In genomic region chr3:182617511-182617910, GRCh38 we compare ENCODE assay signal across 11 cellular contexts.
DNase-seq lines count a peak whose midpoint lies in the region; ATAC-seq, FAIRE-seq and TF ChIP-seq lines count a peak whose summit lies in the region.
"Had no signal": no experiment of that assay in that cellular context is flagged by ENCODE, and none has a peak within 500 bp of the region (broad histone marks: within the 10 kb centered on the region; RNA-seq: fewer than 3 reads in every experiment).

No MANE protein-coding gene starts in this region.

- peaks cover 34% of the 10 kb centered on the region for H3K4me1 ChIP-seq in MM.1S (ENCODE audit: low read length)
- peaks cover 18% of the 10 kb centered on the region for H3K4me1 ChIP-seq in OCI-LY3 (ENCODE audit: low read length)
- H3K4me1 ChIP-seq in neuronal stem cell (ENCODE audit: control insufficient read depth in 2 of 2, insufficient read depth in 1 of 2, low read depth in 1 of 2, low read length in 2 of 2) = peaks cover 11 to 21% of the 10 kb centered on the region in 2 donors

- H3K18ac ChIP-seq in neuronal stem cell (ENCODE audit: low read length) = no peak overlapping the region

- DNase-seq in MM.1S (no peak), bronchial epithelial cell (ENCODE audit: low read depth) (peak; percentile 76), neuronal stem cell (ENCODE audit: low spot score) (no peak)
- DNase-seq: NCI-H1048, Right ventricle myocardium superior, T-helper 1 cell had no signal

- H3K9me3 ChIP-seq in MM.1S (replicated peaks; ENCODE audit: insufficient read depth, low read length) = no peaks in the 10 kb centered on the region
- H3K9me3 ChIP-seq in OCI-LY3 (ENCODE audit: insufficient read depth, low read length) = no peaks in the 10 kb centered on the region
- no peaks in the 10 kb centered on the region for H3K9me3 ChIP-seq in neuronal stem cell (replicated peaks in 1 of 2; ENCODE audit: control insufficient read depth in 2 of 2, insufficient read depth in 1 of 2, low read depth in 1 of 2, low read length in 2 of 2)
- H3K9me3 ChIP-seq: Caco-2 had no signal

- no peak overlapping the region for H3K23ac ChIP-seq in neuronal stem cell (ENCODE audit: low read depth, low read length, poor library complexity)

- H2BK15ac ChIP-seq in neuronal stem cell (ENCODE audit: low read length) = no peak overlapping the region

- no peak overlapping the region for H2BK12ac ChIP-seq in neuronal stem cell (ENCODE audit: low read length)

- no peak overlapping the region for H2BK120ac ChIP-seq in neuronal stem cell (ENCODE audit: low read depth, low read length)

- H3K4me2 ChIP-seq in MM.1S (ENCODE audit: low read depth, low read length) = peak overlapping the region; percentile 41
- H3K4me2 ChIP-seq in OCI-LY3 (ENCODE audit: low read length) = peak overlapping the region; percentile 46
- no peak overlapping the region for H3K4me2 ChIP-seq in neuronal stem cell (ENCODE audit: insufficient read depth, low read length, poor library complexity, severe bottlenecking)

- no peak for FAIRE-seq in bronchial epithelial cell (lab: Jason Lieb, UNC)

- ATAC-seq in HG03521 (IDR thresholded peaks at IDR 0.05; ENCODE audit: unreplicated experiment) (no peak), GM21381 (IDR thresholded peaks at IDR 0.05; ENCODE audit: unreplicated experiment) (no peak), HG03280 (IDR thresholded peaks at IDR 0.05; ENCODE audit: unreplicated experiment) (no peak)

- no peaks in the 10 kb centered on the region for H3K79me1 ChIP-seq in neuronal stem cell (ENCODE audit: low read depth, low read length)

- H3K27me3 ChIP-seq in MM.1S (replicated peaks; ENCODE audit: insufficient read depth, low read length) (no peaks in the 10 kb centered on the region), OCI-LY3 (ENCODE audit: low read depth, low read length) (no peaks in the 10 kb centered on the region), bronchial epithelial cell (ENCODE audit: control insufficient read depth, insufficient read depth, low read length) (no peaks in the 10 kb centered on the region), neuronal stem cell (ENCODE audit: control insufficient read depth in 3 of 3, insufficient read depth in 3 of 3, low read depth in 1 of 3, low read length in 3 of 3) (no peaks in the 10 kb centered on the region)

- no peaks in the 10 kb centered on the region for H3K79me2 ChIP-seq in MM.1S (ENCODE audit: low read length)
- no peaks in the 10 kb centered on the region for H3K79me2 ChIP-seq in OCI-LY3 (ENCODE audit: low read length)

- H3K9ac ChIP-seq in MM.1S (ENCODE audit: low read length) (no peak overlapping the region), OCI-LY3 (ENCODE audit: low read length) (no peak overlapping the region), neuronal stem cell (ENCODE audit: low read depth, low read length, poor library complexity) (no peak overlapping the region)

- no peak overlapping the region for H3K14ac ChIP-seq in neuronal stem cell (ENCODE audit: low read length)

- H4K91ac ChIP-seq in neuronal stem cell (ENCODE audit: low read depth, low read length, poor library complexity) = no peak overlapping the region

- H3K4me3 ChIP-seq in MM.1S (ENCODE audit: low read length) (no peak overlapping the region), OCI-LY3 (ENCODE audit: low read length) (no peak overlapping the region; the same call in 1 of the 2 replicates), bronchial epithelial cell (ENCODE audit: low read depth, low read length) (no peak overlapping the region), neuronal stem cell (ENCODE audit: low read length in 2 of 2) (no peak overlapping the region)

- no peak overlapping the region for H3K27ac ChIP-seq in MM.1S (ENCODE audit: low read length)
- no peak overlapping the region for H3K27ac ChIP-seq in OCI-LY3 (ENCODE audit: low read length)
- H3K27ac ChIP-seq in neuronal stem cell (replicated peaks; ENCODE audit: low read length) = peak overlapping the region; percentile 51

- no peak overlapping the region for H3K4ac ChIP-seq in neuronal stem cell (ENCODE audit: low read length)

- no peak overlapping the region for H2AK5ac ChIP-seq in neuronal stem cell (ENCODE audit: low read depth, low read length)

- H4K20me1 ChIP-seq in MM.1S (ENCODE audit: insufficient read depth, low read length) = no peaks in the 10 kb centered on the region
- H4K20me1 ChIP-seq in OCI-LY3 (ENCODE audit: insufficient read depth, low read length) = no peaks in the 10 kb centered on the region

- H3F3A ChIP-seq in MM.1S (ENCODE audit: insufficient read depth, low read length) = peaks cover 4% of the 10 kb centered on the region

- H2AFZ ChIP-seq in MM.1S (ENCODE audit: low read length) = peak overlapping the region; percentile 55
- no peak overlapping the region for H2AFZ ChIP-seq in OCI-LY3 (ENCODE audit: low read depth, low read length)
- H2AFZ ChIP-seq in neuronal stem cell (ENCODE audit: low read length) = peak overlapping the region; percentile 24

- no peaks in the 10 kb centered on the region for H3K9me2 ChIP-seq in MM.1S (replicated peaks; ENCODE audit: insufficient read depth, low read length)

- H2BK5ac ChIP-seq in neuronal stem cell (ENCODE audit: low read length) = no peak overlapping the region

- H3K36me3 ChIP-seq in MM.1S (replicated peaks; ENCODE audit: insufficient read depth, low read length) (no peaks in the 10 kb centered on the region), OCI-LY3 (replicated peaks; ENCODE audit: low read depth, low read length) (no peaks in the 10 kb centered on the region), bronchial epithelial cell (ENCODE audit: control insufficient read depth, insufficient read depth, low read length) (no peaks in the 10 kb centered on the region), neuronal stem cell (replicated peaks in 1 of 2; ENCODE audit: control insufficient read depth in 2 of 2, insufficient read depth in 2 of 2, low read length in 2 of 2) (no peaks in the 10 kb centered on the region)

- WGBS in neuronal stem cell (ENCODE audit: extremely low coverage in 2 of 2, insufficient read length in 2 of 2, insufficient replicate concordance in 1 of 2), 2 donors = no CpG with 5 or more reads among the region's 4 CpGs

- TF ChIP-seq CTCF in MM.1S (IDR thresholded peaks at IDR 0.05; ENCODE audit: low read length) (no peak), OCI-LY3 (IDR thresholded peaks at IDR 0.05; ENCODE audit: low read depth, low read length) (no peak), bronchial epithelial cell (IDR thresholded peaks at IDR 0.05; ENCODE audit: insufficient read depth, low read length, severe bottlenecking) (no peak)

- no peak overlapping the region for H4K8ac ChIP-seq in neuronal stem cell (ENCODE audit: low read depth, low read length)
